In the genomic region with DNA sequence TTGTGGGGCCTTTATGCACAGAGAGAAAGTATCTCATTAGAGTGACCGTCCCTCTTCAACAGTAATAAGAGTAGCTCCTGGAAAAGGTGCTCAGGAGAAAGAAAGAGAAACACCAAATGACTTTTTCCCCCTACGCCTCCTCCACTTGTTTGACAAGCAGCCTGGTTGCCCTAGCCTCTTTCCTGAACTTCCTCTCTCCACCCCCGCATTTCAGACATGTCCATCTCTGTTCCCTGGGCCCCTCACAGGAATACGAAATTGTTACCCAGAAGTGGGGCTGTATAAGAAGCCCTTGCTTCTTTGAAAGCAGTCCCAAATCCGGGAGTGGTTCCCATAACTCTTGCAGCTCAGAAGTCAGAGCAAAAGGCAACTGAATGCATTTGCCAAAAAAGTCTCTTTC, we compare ENCODE assay signal across 20 cellular contexts.
A peak's percentile ranks its signal among the peaks of the same experiment; 100 is the strongest.
DNase-seq lines count a peak whose midpoint lies in the region; ATAC-seq and TF ChIP-seq lines count a peak whose summit lies in the region.
"Had no signal": no experiment of that assay in that cellular context is flagged by ENCODE, and none has a peak within 500 bp of the region (broad histone marks: within the 10 kb centered on the region; RNA-seq: fewer than 3 reads in every experiment).

No MANE protein-coding gene starts in this region.

- ATAC-seq in activated CD4-positive, alpha-beta T cell treated with anti-CD3 and anti-CD28 coated beads for 36 hours, result no peak
- ATAC-seq: A549, GM12878 had no signal

- no peak for DNase-seq in activated T-helper 1 cell treated with anti-CD3 and anti-CD28 coated beads, Interleukin-12 subunit alpha, Interleukin-12 subunit beta, Interleukin-2, Interleukin-4 antibody, amounts not matched to agents 30 ng/mL and 10 ng/mL and 1 ng/mL, durations not matched to agents 14 hours and 24 hours and 36 hours (ENCODE audit: low spot score)
- DNase-seq in osteoblast (ENCODE audit: insufficient read length, low spot score, missing footprints) (no peak), SJCRH30 (no peak)
- DNase-seq in activated CD4-positive, alpha-beta T cell treated with anti-CD3 and anti-CD28 coated beads for 36 hours, result no peak
- DNase-seq in activated naive CD4-positive, alpha-beta T cell treated with anti-CD3 and anti-CD28 coated beads for 36 hours, result no peak
- DNase-seq: AML-193; CD8-positive, alpha-beta memory T cell; COR-L47; DMS 273 treated with DMSO at 0.1 percent for 48 hours; DMS53; DND-41; EL had no signal

- H3K79me2 ChIP-seq in osteoblast (ENCODE audit: insufficient read depth, low read length), result no peaks in the 10 kb centered on the region

- no peaks in the 10 kb centered on the region for H3K27me3 ChIP-seq in BLaER1 treated with 17β-estradiol and CSF1 and Interleukin-3, amounts not matched to agents 10 nM and 100 nM
- H3K27me3 ChIP-seq in neuron (ENCODE audit: insufficient read depth, low read length) (no peaks in the 10 kb centered on the region), osteoblast (ENCODE audit: insufficient read depth, low read length) (no peaks in the 10 kb centered on the region), SJCRH30 (no peaks in the 10 kb centered on the region)

- peak overlapping the region; percentile 11 for H3K27ac Mint-ChIP-seq in activated T-helper 1 cell treated with anti-CD3 and anti-CD28 coated beads, Interleukin-12 subunit alpha, Interleukin-12 subunit beta, Interleukin-2, Interleukin-4 antibody, amounts not matched to agents 30 ng/mL and 10 ng/mL and 1 ng/mL, durations not matched to agents 14 hours and 24 hours and 36 hours
- H3K27ac Mint-ChIP-seq in nephron, result peak overlapping the region; percentile 71 to 79 (median 74)
- no peak overlapping the region for H3K27ac Mint-ChIP-seq in activated CD4-positive, alpha-beta T cell treated with anti-CD3 and anti-CD28 coated beads for 36 hours
- H3K27ac Mint-ChIP-seq in activated naive CD4-positive, alpha-beta T cell treated with anti-CD3 and anti-CD28 coated beads for 36 hours, result no peak overlapping the region

- CTCF ChIA-PET in activated CD4-positive, alpha-beta T cell treated with anti-CD3 and anti-CD28 coated beads for 36 hours (lab: Charles Lee), result no interaction called here
- CTCF ChIA-PET in activated naive CD4-positive, alpha-beta T cell treated with anti-CD3 and anti-CD28 coated beads for 36 hours (lab: Charles Lee), result interaction anchor here (1.1 kb wide), 1 partner anchor 45 kb away, joined by 5 read pairs; no protein-coding TSS in a partner anchor

- intact Hi-C loops in activated T-helper 1 cell treated with anti-CD3 and anti-CD28 coated beads, Interleukin-12 subunit alpha, Interleukin-12 subunit beta, Interleukin-2, Interleukin-4 antibody, amounts not matched to agents 30 ng/mL and 10 ng/mL and 1 ng/mL, durations not matched to agents 14 hours and 24 hours and 36 hours (cut with micrococcal nuclease), result no loop called here
- intact Hi-C loops in activated CD4-positive, alpha-beta T cell treated with anti-CD3 and anti-CD28 coated beads for 36 hours (cut with DNase I, micrococcal nuclease), result loop anchor here (5.0 kb wide), 2 partner anchors 312 to 498 kb away; no protein-coding TSS in a partner anchor
- intact Hi-C loops in activated naive CD4-positive, alpha-beta T cell treated with anti-CD3 and anti-CD28 coated beads for 36 hours (cut with micrococcal nuclease), result loop anchor here (5.0 kb wide), 2 partner anchors 783 to 1022 kb away; partner anchors contain the start of gene ARID5B

- peaks cover 24 to 39% (median 28%) of the 10 kb centered on the region in 11 experiments for H3K9me3 ChIP-seq in BLaER1 treated with 17β-estradiol and CSF1 and Interleukin-3, amounts not matched to agents 10 nM and 100 nM (replicated peaks in 1 of 11)
- H3K9me3 ChIP-seq in neuron (ENCODE audit: low read length) (no peaks in the 10 kb centered on the region), osteoblast (ENCODE audit: low read depth, low read length) (no peaks in the 10 kb centered on the region), SJCRH30 (replicated peaks) (no peaks in the 10 kb centered on the region)
- H3K9me3 ChIP-seq: A549, HAP-1 had no signal

- peaks cover 88% of the 10 kb centered on the region for H3K4me1 Mint-ChIP-seq in activated T-helper 1 cell treated with anti-CD3 and anti-CD28 coated beads, Interleukin-12 subunit alpha, Interleukin-12 subunit beta, Interleukin-2, Interleukin-4 antibody, amounts not matched to agents 30 ng/mL and 10 ng/mL and 1 ng/mL, durations not matched to agents 14 hours and 24 hours and 36 hours (ENCODE audit: low read depth)
- H3K4me1 Mint-ChIP-seq in nephron, result peaks cover 21% of the 10 kb centered on the region
- peaks cover 51% of the 10 kb centered on the region for H3K4me1 Mint-ChIP-seq in activated CD4-positive, alpha-beta T cell treated with anti-CD3 and anti-CD28 coated beads for 36 hours
- peaks cover 45% of the 10 kb centered on the region for H3K4me1 Mint-ChIP-seq in activated naive CD4-positive, alpha-beta T cell treated with anti-CD3 and anti-CD28 coated beads for 36 hours (ENCODE audit: low read depth)

- H4K20me1 ChIP-seq in BLaER1 treated with 17β-estradiol and CSF1 and Interleukin-3, amounts not matched to agents 10 nM and 100 nM, result no peaks in the 10 kb centered on the region
- H4K20me1 ChIP-seq in osteoblast (ENCODE audit: insufficient read depth, low read length), result no peaks in the 10 kb centered on the region

- H3K9ac ChIP-seq in BLaER1 treated with 17β-estradiol and CSF1 and Interleukin-3, amounts not matched to agents 10 nM and 100 nM, result no peak overlapping the region

- H3K36me3 ChIP-seq in BLaER1 treated with 17β-estradiol and CSF1 and Interleukin-3, amounts not matched to agents 10 nM and 100 nM, result peaks cover 0 to 10% (median 0%) of the 10 kb centered on the region in 11 experiments; a peak in 3 of 22 replicates
- H3K36me3 ChIP-seq in neuron (ENCODE audit: insufficient read depth, low read length) (no peaks in the 10 kb centered on the region), osteoblast (ENCODE audit: insufficient read depth, low read length) (no peaks in the 10 kb centered on the region), SJCRH30 (no peaks in the 10 kb centered on the region)
- H3K36me3 ChIP-seq: HAP-1 had no signal

- no peak overlapping the region for H3K4me3 ChIP-seq in BLaER1 treated with 17β-estradiol and CSF1 and Interleukin-3, amounts not matched to agents 10 nM and 100 nM
- H3K4me3 ChIP-seq in neuron (ENCODE audit: low read length), result peak overlapping the region; percentile 12
- H3K4me3 ChIP-seq in osteoblast (ENCODE audit: insufficient read depth, low read length), result no peak overlapping the region
- H3K4me3 ChIP-seq in SJCRH30, result no peak overlapping the region
- H3K4me3 ChIP-seq: A549, GM12878, HAP-1 had no signal

- no peaks in the 10 kb centered on the region for H3K27me3 Mint-ChIP-seq in activated T-helper 1 cell treated with anti-CD3 and anti-CD28 coated beads, Interleukin-12 subunit alpha, Interleukin-12 subunit beta, Interleukin-2, Interleukin-4 antibody, amounts not matched to agents 30 ng/mL and 10 ng/mL and 1 ng/mL, durations not matched to agents 14 hours and 24 hours and 36 hours (ENCODE audit: insufficient read depth)
- H3K27me3 Mint-ChIP-seq in nephron (ENCODE audit: low read depth), result no peaks in the 10 kb centered on the region
- peaks cover 7% of the 10 kb centered on the region for H3K27me3 Mint-ChIP-seq in activated CD4-positive, alpha-beta T cell treated with anti-CD3 and anti-CD28 coated beads for 36 hours
- H3K27me3 Mint-ChIP-seq in activated naive CD4-positive, alpha-beta T cell treated with anti-CD3 and anti-CD28 coated beads for 36 hours (ENCODE audit: low read depth), result no peaks in the 10 kb centered on the region
- H3K27me3 Mint-ChIP-seq: CD8-positive, alpha-beta memory T cell had no signal

- peaks cover 26% of the 10 kb centered on the region for H3K9me3 Mint-ChIP-seq in activated T-helper 1 cell treated with anti-CD3 and anti-CD28 coated beads, Interleukin-12 subunit alpha, Interleukin-12 subunit beta, Interleukin-2, Interleukin-4 antibody, amounts not matched to agents 30 ng/mL and 10 ng/mL and 1 ng/mL, durations not matched to agents 14 hours and 24 hours and 36 hours
- peaks cover 6% of the 10 kb centered on the region for H3K9me3 Mint-ChIP-seq in nephron
- H3K9me3 Mint-ChIP-seq in activated CD4-positive, alpha-beta T cell treated with anti-CD3 and anti-CD28 coated beads for 36 hours (ENCODE audit: low read depth), result peaks cover 16% of the 10 kb centered on the region
- H3K9me3 Mint-ChIP-seq in activated naive CD4-positive, alpha-beta T cell treated with anti-CD3 and anti-CD28 coated beads for 36 hours, result peaks cover 17% of the 10 kb centered on the region

- TF ChIP-seq CTCF in nephron (IDR thresholded peaks at IDR 0.05; ENCODE audit: unreplicated experiment in 3 of 3), result no peak
- no peak for TF ChIP-seq CTCF in osteoblast (IDR thresholded peaks at IDR 0.05; ENCODE audit: extremely low read depth, low read depth, low read length)

- no peak overlapping the region for H3K27ac ChIP-seq in BLaER1 treated with 17β-estradiol and CSF1 and Interleukin-3, amounts not matched to agents 10 nM and 100 nM
- H3K27ac ChIP-seq in osteoblast (ENCODE audit: low read depth, low read length), result no peak overlapping the region
- no peak overlapping the region for H3K27ac ChIP-seq in SJCRH30
- H3K27ac ChIP-seq: 22Rv1, A549 had no signal

- H2AFZ ChIP-seq in neuron (ENCODE audit: low read depth, low read length) (peak overlapping the region; percentile 13), osteoblast (ENCODE audit: low read length) (no peak overlapping the region)

- H3K4me3 Mint-ChIP-seq in activated T-helper 1 cell treated with anti-CD3 and anti-CD28 coated beads, Interleukin-12 subunit alpha, Interleukin-12 subunit beta, Interleukin-2, Interleukin-4 antibody, amounts not matched to agents 30 ng/mL and 10 ng/mL and 1 ng/mL, durations not matched to agents 14 hours and 24 hours and 36 hours, result no peak overlapping the region
- no peak overlapping the region for H3K4me3 Mint-ChIP-seq in nephron
- no peak overlapping the region for H3K4me3 Mint-ChIP-seq in activated CD4-positive, alpha-beta T cell treated with anti-CD3 and anti-CD28 coated beads for 36 hours
- no peak overlapping the region for H3K4me3 Mint-ChIP-seq in activated naive CD4-positive, alpha-beta T cell treated with anti-CD3 and anti-CD28 coated beads for 36 hours
- H3K4me3 Mint-ChIP-seq: CD14-positive monocyte; CD8-positive, alpha-beta memory T cell had no signal

- H3K36me3 Mint-ChIP-seq in activated T-helper 1 cell treated with anti-CD3 and anti-CD28 coated beads, Interleukin-12 subunit alpha, Interleukin-12 subunit beta, Interleukin-2, Interleukin-4 antibody, amounts not matched to agents 30 ng/mL and 10 ng/mL and 1 ng/mL, durations not matched to agents 14 hours and 24 hours and 36 hours (ENCODE audit: low read depth), result peaks cover 9% of the 10 kb centered on the region
- peaks cover 4% of the 10 kb centered on the region for H3K36me3 Mint-ChIP-seq in nephron (ENCODE audit: low read depth)
- peaks cover 15% of the 10 kb centered on the region for H3K36me3 Mint-ChIP-seq in activated CD4-positive, alpha-beta T cell treated with anti-CD3 and anti-CD28 coated beads for 36 hours (ENCODE audit: low read depth)
- H3K36me3 Mint-ChIP-seq in activated naive CD4-positive, alpha-beta T cell treated with anti-CD3 and anti-CD28 coated beads for 36 hours (ENCODE audit: low read depth), result peaks cover 14% of the 10 kb centered on the region

- peaks cover 34 to 59% (median 51%) of the 10 kb centered on the region in 10 experiments for H3K4me1 ChIP-seq in BLaER1 treated with 17β-estradiol and CSF1 and Interleukin-3, amounts not matched to agents 10 nM and 100 nM
- H3K4me1 ChIP-seq in neuron (ENCODE audit: insufficient read depth, low read length), result peaks cover 23% of the 10 kb centered on the region
- H3K4me1 ChIP-seq in osteoblast (ENCODE audit: insufficient read depth, low read length), result no peaks in the 10 kb centered on the region
- H3K4me1 ChIP-seq in SJCRH30, result peaks cover 6% of the 10 kb centered on the region; the same call in 1 of the 2 replicates
- H3K4me1 ChIP-seq: A549 had no signal

- POLR2A ChIA-PET in activated CD4-positive, alpha-beta T cell treated with anti-CD3 and anti-CD28 coated beads for 36 hours (lab: Charles Lee), result interaction anchor here (1.0 kb wide), 1 partner anchor 30 kb away, joined by 3 read pairs; no protein-coding TSS in a partner anchor

- peak overlapping the region in 8 of 11 experiments; percentile 17 to 72 (median 46); a peak in 13 of 22 replicates for H3K4me2 ChIP-seq in BLaER1 treated with 17β-estradiol and CSF1 and Interleukin-3, amounts not matched to agents 10 nM and 100 nM
- H3K4me2 ChIP-seq in osteoblast (ENCODE audit: insufficient read depth, low read length), result no peak overlapping the region
- H3K4me2 ChIP-seq: A549 had no signal

Comparison
In these comparisons a context has a peak if more than half of its experiments do, and no peak if none do; other contexts are left out.
1. H3K27ac Mint-ChIP-seq: peak in activated T-helper 1 cell treated with anti-CD3 and anti-CD28 coated beads, Interleukin-12 subunit alpha, Interleukin-12 subunit beta, Interleukin-2, Interleukin-4 antibody, amounts not matched to agents 30 ng/mL and 10 ng/mL and 1 ng/mL, durations not matched to agents 14 hours and 24 hours and 36 hours (single experiment) and nephron (3 of 3); none in activated CD4-positive, alpha-beta T cell treated with anti-CD3 and anti-CD28 coated beads for 36 hours (single experiment) and activated naive CD4-positive, alpha-beta T cell treated with anti-CD3 and anti-CD28 coated beads for 36 hours (single experiment).